Comparison of ENCODE assay signal across 25 cellular contexts in the genomic region with DNA sequence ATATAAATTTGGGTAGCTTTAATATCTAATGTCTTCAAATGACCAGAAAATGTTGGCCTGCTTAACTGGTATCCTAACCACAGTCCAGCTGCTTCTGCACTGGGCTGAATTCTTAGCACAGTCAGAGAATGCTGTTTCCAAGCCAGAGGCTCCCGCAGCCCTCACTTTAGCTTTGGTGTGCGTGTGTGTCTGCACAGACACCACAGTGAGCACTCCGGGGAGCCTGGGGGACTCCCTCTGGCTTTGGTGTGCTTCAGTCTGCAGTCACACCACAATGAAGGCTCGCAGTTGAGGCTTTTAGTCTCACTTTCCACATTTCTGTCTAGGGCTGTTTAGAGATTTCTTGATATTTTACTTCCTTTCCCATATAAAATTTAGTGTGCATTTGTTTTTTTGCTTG. TPM values are rescaled to one million over a fixed set of nuclear protein-coding genes. Genes with fewer than 3 reads are reported as not detected.
"Had no signal": no experiment of that assay in that cellular context is flagged by ENCODE, and none has a peak within 500 bp of the region (broad histone marks: within the 10 kb centered on the region; RNA-seq: fewer than 3 reads in every experiment).

No MANE protein-coding gene starts in this region.

- H3K4me3 Mint-ChIP-seq: activated naive CD4-positive, alpha-beta T cell treated with anti-CD3 and anti-CD28 coated beads, Interleukin-2, amount 50 U/mL, for 24 hours; endodermal cell; natural killer cell; stimulated activated memory B cell treated with anti-CD40 and anti-IgM and Interleukin-4, amounts not matched to agents 10 μg/mL and 1 μg/mL and 100 μg/mL, for 72 hours; T-helper 1 cell treated with Interleukin-12 subunit alpha and Interleukin-12 subunit beta and Interleukin-4 antibody, amounts not matched to agents 30 μg/mL and 1 μg/mL, for 36 hours had no signal

- H3K36me3 ChIP-seq: colonic mucosa, sigmoid colon had no signal

- H3K9me3 ChIP-seq: body of pancreas, colonic mucosa, sigmoid colon, spleen, testis had no signal

- H3K36me3 Mint-ChIP-seq: natural killer cell had no signal

- H3K9me3 Mint-ChIP-seq: activated naive CD4-positive, alpha-beta T cell treated with anti-CD3 and anti-CD28 coated beads, Interleukin-2, amount 50 U/mL, for 24 hours; endodermal cell; natural killer cell; stimulated activated memory B cell treated with anti-CD40 and anti-IgM and Interleukin-4, amounts not matched to agents 10 μg/mL and 1 μg/mL and 100 μg/mL, for 72 hours; T-helper 1 cell treated with Interleukin-12 subunit alpha and Interleukin-12 subunit beta and Interleukin-4 antibody, amounts not matched to agents 30 μg/mL and 1 μg/mL, for 36 hours had no signal

- H3K4me3 ChIP-seq: body of pancreas, colonic mucosa, sigmoid colon, spleen, testis had no signal

- H3K4me1 Mint-ChIP-seq: activated naive CD4-positive, alpha-beta T cell treated with anti-CD3 and anti-CD28 coated beads, Interleukin-2, amount 50 U/mL, for 24 hours; endodermal cell; natural killer cell; stimulated activated memory B cell treated with anti-CD40 and anti-IgM and Interleukin-4, amounts not matched to agents 10 μg/mL and 1 μg/mL and 100 μg/mL, for 72 hours had no signal

- DNase-seq: activated CD4-positive, CD25-positive, alpha-beta regulatory T cell treated with anti-CD3 and anti-CD28 coated beads, Interleukin-2, amount 50 U/mL, for 72 hours; activated CD8-positive, alpha-beta memory T cell treated with anti-CD3 and anti-CD28 coated beads for 24 hours; activated CD8-positive, alpha-beta memory T cell treated with anti-CD3 and anti-CD28 coated beads, Interleukin-2, amount 50 U/mL, for 48 hours; activated effector memory CD4-positive, alpha-beta T cell treated with anti-CD3 and anti-CD28 coated beads, Interleukin-2, amount 50 U/mL, for 16 hours; activated T-cell treated with anti-CD3 and anti-CD28 coated beads, Interleukin-2, amount 50 U/mL, for 48 hours; amniotic stem cell; body of pancreas; caudate nucleus; colonic mucosa; endodermal cell; foreskin keratinocyte; left ventricle myocardium superior; natural killer cell; nucleus accumbens; posterior cingulate gyrus; sigmoid colon; spleen; stimulated activated CD4-positive, alpha-beta T cell treated with anti-CD3 and anti-CD28 coated beads, Interleukin-4, amount 100 ng/mL, for 4 hours; testis had no signal

- ATAC-seq: body of pancreas; foreskin keratinocyte; left ventricle myocardium superior; natural killer cell; stimulated activated memory B cell treated with anti-CD40 and anti-IgM and Interleukin-4, amounts not matched to agents 10 μg/mL and 1 μg/mL and 100 μg/mL, for 72 hours had no signal

- H3K27ac Mint-ChIP-seq: activated naive CD4-positive, alpha-beta T cell treated with anti-CD3 and anti-CD28 coated beads, Interleukin-2, amount 50 U/mL, for 24 hours; endodermal cell; natural killer cell; stimulated activated memory B cell treated with anti-CD40 and anti-IgM and Interleukin-4, amounts not matched to agents 10 μg/mL and 1 μg/mL and 100 μg/mL, for 72 hours; T-helper 1 cell treated with Interleukin-12 subunit alpha and Interleukin-12 subunit beta and Interleukin-4 antibody, amounts not matched to agents 30 μg/mL and 1 μg/mL, for 36 hours had no signal

- H3K27me3 Mint-ChIP-seq: activated naive CD4-positive, alpha-beta T cell treated with anti-CD3 and anti-CD28 coated beads, Interleukin-2, amount 50 U/mL, for 24 hours; stimulated activated memory B cell treated with anti-CD40 and anti-IgM and Interleukin-4, amounts not matched to agents 10 μg/mL and 1 μg/mL and 100 μg/mL, for 72 hours had no signal

- H3K4me1 ChIP-seq: body of pancreas, colonic mucosa, foreskin keratinocyte, sigmoid colon, spleen, testis had no signal

RNA-seq across cellular contexts. Expression of a gene that starts 53.7 kb away (rescaled TPM):
- total RNA-seq: colonic mucosa, endodermal cell, kidney epithelial cell, left ventricle myocardium superior, natural killer cell, renal cortical epithelial cell, sigmoid colon, ureter had no signal
